In genomic region chr2:229340086-229340760, GRCh38 we compare ENCODE assay signal across 21 cellular contexts.
DNase-seq lines count a peak whose midpoint lies in the region; ATAC-seq and TF ChIP-seq lines count a peak whose summit lies in the region.
"Had no signal": no experiment of that assay in that cellular context is flagged by ENCODE, and none has a peak within 500 bp of the region (broad histone marks: within the 10 kb centered on the region; RNA-seq: fewer than 3 reads in every experiment).

No MANE protein-coding gene starts in this region.

- H3K9ac ChIP-seq in IMR-90 (ENCODE audit: low read depth, low read length) (no peak overlapping the region), smooth muscle cell (ENCODE audit: low read depth) (no peak overlapping the region)

- no peak overlapping the region for H3K18ac ChIP-seq in IMR-90 (ENCODE audit: low read depth, low read length)

- no peak overlapping the region for H2BK20ac ChIP-seq in IMR-90 (ENCODE audit: low read depth, low read length)

- 100% methylated on average over 1 of the region's 8 CpGs; no CpG with 5 or more reads in 1 of the 2 experiments for WGBS in IMR-90 (ENCODE audit: extremely low coverage in 2 of 2, insufficient read length in 1 of 2), 2 experiments
- WGBS in smooth muscle cell (ENCODE audit: low lambda C conversion rate): 69% methylated on average over 8 of the region's 8 CpGs

- no peak overlapping the region for H4K91ac ChIP-seq in IMR-90 (ENCODE audit: insufficient read depth, low read depth, low read length)

- no peak overlapping the region for H3K27ac Mint-ChIP-seq in stimulated activated naive B cell treated with anti-CD40 and anti-IgM and Interleukin-4, amounts not matched to agents 10 μg/mL and 1 μg/mL and 100 μg/mL, for 72 hours
- H3K27ac Mint-ChIP-seq: activated naive CD4-positive, alpha-beta T cell treated with anti-CD3 and anti-CD28 coated beads, Interleukin-2, amount 50 U/mL, for 72 hours; activated T-cell treated with anti-CD3 and anti-CD28 coated beads, Interleukin-2, amount 50 U/mL, for 72 hours; stimulated activated naive CD8-positive, alpha-beta T cell treated with anti-CD3 and anti-CD28 coated beads, Interleukin-15, amount 100 ng/mL, for 72 hours had no signal

- no peaks in the 10 kb centered on the region for H3K79me2 ChIP-seq in smooth muscle cell (ENCODE audit: low read depth)

- BruUV-seq in IMR-90 (replicated peaks; lab: Mats Ljungman, UMichigan): no TSS peak

- H4K5ac ChIP-seq in IMR-90 (ENCODE audit: low read depth, low read length): no peak overlapping the region

- H3F3A ChIP-seq in smooth muscle cell (ENCODE audit: low read depth): peaks cover 3% of the 10 kb centered on the region

- H2AFZ ChIP-seq in IMR-90 (replicated peaks; ENCODE audit: low read length, poor library complexity) (no peak overlapping the region), smooth muscle cell (ENCODE audit: low read depth) (no peak overlapping the region)

- H3K4me3 Mint-ChIP-seq in stimulated activated naive B cell treated with anti-CD40 and anti-IgM and Interleukin-4, amounts not matched to agents 10 μg/mL and 1 μg/mL and 100 μg/mL, for 72 hours: no peak overlapping the region
- H3K4me3 Mint-ChIP-seq: activated T-cell treated with anti-CD3 and anti-CD28 coated beads, Interleukin-2, amount 50 U/mL, for 72 hours; stimulated activated naive CD8-positive, alpha-beta T cell treated with anti-CD3 and anti-CD28 coated beads, Interleukin-15, amount 100 ng/mL, for 72 hours had no signal

- no peaks in the 10 kb centered on the region for H3K4me1 Mint-ChIP-seq in stimulated activated naive B cell treated with anti-CD40 and anti-IgM and Interleukin-4, amounts not matched to agents 10 μg/mL and 1 μg/mL and 100 μg/mL, for 72 hours
- H3K4me1 Mint-ChIP-seq: stimulated activated naive CD8-positive, alpha-beta T cell treated with anti-CD3 and anti-CD28 coated beads, Interleukin-15, amount 100 ng/mL, for 72 hours had no signal

- peaks cover 6 to 17% of the 10 kb centered on the region in 2 donors for H3K27me3 Mint-ChIP-seq in stimulated activated naive B cell treated with anti-CD40 and anti-IgM and Interleukin-4, amounts not matched to agents 10 μg/mL and 1 μg/mL and 100 μg/mL, for 72 hours
- H3K27me3 Mint-ChIP-seq: stimulated activated naive CD8-positive, alpha-beta T cell treated with anti-CD3 and anti-CD28 coated beads, Interleukin-15, amount 100 ng/mL, for 72 hours had no signal

- no peak overlapping the region for H3K23ac ChIP-seq in IMR-90 (ENCODE audit: low read depth, low read length)

- no peak for TF ChIP-seq RAD21 in IMR-90 (IDR thresholded peaks at IDR 0.05; ENCODE audit: low read length)

- H3K36me3 ChIP-seq in IMR-90 (ENCODE audit: control insufficient read depth, insufficient read depth, low read length) (no peaks in the 10 kb centered on the region), smooth muscle cell (ENCODE audit: low read depth) (no peaks in the 10 kb centered on the region), BE2C (no peaks in the 10 kb centered on the region)
- H3K36me3 ChIP-seq: brain microvascular endothelial cell, right atrium auricular region, upper lobe of left lung had no signal

- no peaks in the 10 kb centered on the region for H3K9me1 ChIP-seq in IMR-90 (ENCODE audit: insufficient read depth, low read length)

- CTCF ChIA-PET in IMR-90 (lab: Yijun Ruan, JAX): no interaction called here

- no peaks in the 10 kb centered on the region for H3K36me3 Mint-ChIP-seq in stimulated activated naive B cell treated with anti-CD40 and anti-IgM and Interleukin-4, amounts not matched to agents 10 μg/mL and 1 μg/mL and 100 μg/mL, for 72 hours
- H3K36me3 Mint-ChIP-seq: activated naive CD4-positive, alpha-beta T cell treated with anti-CD3 and anti-CD28 coated beads, Interleukin-2, amount 50 U/mL, for 72 hours had no signal

- no peak overlapping the region for H3K4ac ChIP-seq in IMR-90 (ENCODE audit: low read depth, low read length)

- H3K27me3 ChIP-seq in IMR-90 (ENCODE audit: control insufficient read depth, insufficient read depth, low read length): no peaks in the 10 kb centered on the region
- H3K27me3 ChIP-seq in smooth muscle cell (ENCODE audit: low read depth): no peaks in the 10 kb centered on the region
- H3K27me3 ChIP-seq in BE2C: no peaks in the 10 kb centered on the region
- H3K27me3 ChIP-seq: brain microvascular endothelial cell, foreskin keratinocyte, right atrium auricular region, upper lobe of left lung had no signal

- H3K56ac ChIP-seq in IMR-90 (ENCODE audit: extremely low read depth, insufficient read depth, low read length): no peak overlapping the region

- POLR2A ChIA-PET in IMR-90 (lab: Charles Lee; ENCODE audit: unreplicated experiment): no interaction called here

- 0 out of 2 replicates have a peak, but pooled peaks have one; percentile 17 for ATAC-seq in IMR-90 (ENCODE audit: low read depth)
- ATAC-seq in stimulated activated naive B cell treated with anti-CD40 and anti-IgM and Interleukin-4, amounts not matched to agents 10 μg/mL and 1 μg/mL and 100 μg/mL, for 72 hours (replicated peaks): no peak
- ATAC-seq: activated naive CD4-positive, alpha-beta T cell treated with anti-CD3 and anti-CD28 coated beads, Interleukin-2, amount 50 U/mL, for 72 hours; activated T-cell treated with anti-CD3 and anti-CD28 coated beads, Interleukin-2, amount 50 U/mL, for 72 hours; foreskin keratinocyte; stimulated activated naive CD8-positive, alpha-beta T cell treated with anti-CD3 and anti-CD28 coated beads, Interleukin-15, amount 100 ng/mL, for 72 hours had no signal

- no peak overlapping the region for H2BK5ac ChIP-seq in IMR-90 (ENCODE audit: low read depth, low read length, poor library complexity, severe bottlenecking)

- intact Hi-C loops in IMR-90 (cut with micrococcal nuclease): no loop called here

- H2AK5ac ChIP-seq in IMR-90 (ENCODE audit: low read depth, low read length): no peak overlapping the region

- peak; percentile 77 for DNase-seq in ELR (ENCODE audit: low read depth)
- DNase-seq in IMR-90: peak; percentile 15
- DNase-seq in choroid plexus epithelial cell (ENCODE audit: low read depth): peak; percentile 73
- no peak for DNase-seq in smooth muscle cell (lab: John Stamatoyannopoulos, UW; ENCODE audit: unreplicated experiment)
- no peak for DNase-seq in stimulated activated naive B cell treated with anti-CD40 and anti-IgM and Interleukin-4, amounts not matched to agents 10 μg/mL and 1 μg/mL and 100 μg/mL, for 72 hours
- DNase-seq in BE2C: no peak
- no peak for DNase-seq in cerebellar nuclear complex (lab: John Stamatoyannopoulos, UW)
- DNase-seq: activated T-cell treated with anti-CD3 and anti-CD28 coated beads, Interleukin-2, amount 50 U/mL, for 72 hours; brain microvascular endothelial cell; cortex of kidney; foreskin keratinocyte; hippocampal formation; NCI-H1436; NCI-H2171; NCI-H526 treated with DMSO at 0.1 percent for 48 hours; SIG-M5; stimulated activated naive CD8-positive, alpha-beta T cell treated with anti-CD3 and anti-CD28 coated beads, Interleukin-15, amount 100 ng/mL, for 72 hours had no signal

- no peak overlapping the region for H2BK15ac ChIP-seq in IMR-90 (ENCODE audit: low read depth, low read length)

- H3K4me3 ChIP-seq in IMR-90 (ENCODE audit: insufficient read depth, low read depth, low read length): no peak overlapping the region
- no peak overlapping the region for H3K4me3 ChIP-seq in choroid plexus epithelial cell (ENCODE audit: low read depth, low read length)
- H3K4me3 ChIP-seq in smooth muscle cell: no peak overlapping the region
- no peak overlapping the region for H3K4me3 ChIP-seq in BE2C (ENCODE audit: low read depth, low read length)
- H3K4me3 ChIP-seq: lung, right atrium auricular region, upper lobe of left lung had no signal

- H3K4me2 ChIP-seq in IMR-90 (ENCODE audit: low read depth, low read length) (no peak overlapping the region), smooth muscle cell (no peak overlapping the region)

- no peak overlapping the region for H2BK120ac ChIP-seq in IMR-90 (ENCODE audit: low read depth, low read length)

- dilution Hi-C loops in IMR-90 (cut with HindIII; ENCODE audit: low sequenced_read_pairs, unreplicated experiment): no loop called here

- H3K14ac ChIP-seq in IMR-90 (replicated peaks; ENCODE audit: low read depth, low read length): no peak overlapping the region

- no peaks in the 10 kb centered on the region for H4K20me1 ChIP-seq in IMR-90 (ENCODE audit: insufficient read depth, low read length)
- no peaks in the 10 kb centered on the region for H4K20me1 ChIP-seq in smooth muscle cell (ENCODE audit: low read depth)

- no peak overlapping the region for H2AK9ac ChIP-seq in IMR-90 (replicated peaks; ENCODE audit: low read depth, low read length, poor library complexity)

- no peak for TF ChIP-seq POLR2A in IMR-90 (IDR thresholded peaks at IDR 0.05; ENCODE audit: low read depth, low read length)

- no peak overlapping the region for H4K8ac ChIP-seq in IMR-90 (ENCODE audit: low read depth in 2 of 2, low read length in 2 of 2)

- H3K9me3 ChIP-seq in IMR-90 (ENCODE audit: control insufficient read depth, insufficient read depth, low read length): peaks cover 9% of the 10 kb centered on the region; the same call in 1 of the 2 replicates
- no peaks in the 10 kb centered on the region for H3K9me3 ChIP-seq in smooth muscle cell (replicated peaks; ENCODE audit: low read depth)
- no peaks in the 10 kb centered on the region for H3K9me3 ChIP-seq in BE2C
- H3K9me3 ChIP-seq: right atrium auricular region, upper lobe of left lung had no signal

- no peaks in the 10 kb centered on the region for H3K9me3 Mint-ChIP-seq in stimulated activated naive B cell treated with anti-CD40 and anti-IgM and Interleukin-4, amounts not matched to agents 10 μg/mL and 1 μg/mL and 100 μg/mL, for 72 hours
- H3K9me3 Mint-ChIP-seq: activated naive CD4-positive, alpha-beta T cell treated with anti-CD3 and anti-CD28 coated beads, Interleukin-2, amount 50 U/mL, for 72 hours; activated T-cell treated with anti-CD3 and anti-CD28 coated beads, Interleukin-2, amount 50 U/mL, for 72 hours; stimulated activated naive CD8-positive, alpha-beta T cell treated with anti-CD3 and anti-CD28 coated beads, Interleukin-15, amount 100 ng/mL, for 72 hours had no signal

- no peaks in the 10 kb centered on the region for H3K79me1 ChIP-seq in IMR-90 (ENCODE audit: low read depth in 1 of 2, low read length in 2 of 2)

- TF ChIP-seq CTCF in IMR-90 (conservative IDR thresholded peaks at IDR 0.05; ENCODE audit: low read depth, low read length): no peak
- no peak for TF ChIP-seq CTCF in choroid plexus epithelial cell (conservative IDR thresholded peaks at IDR 0.05; ENCODE audit: low read depth, low read length)
- no peak for TF ChIP-seq CTCF in smooth muscle cell (IDR thresholded peaks at IDR 0.05; ENCODE audit: borderline replicate concordance, insufficient read depth, poor library complexity, severe bottlenecking)
- TF ChIP-seq CTCF in BE2C (IDR thresholded peaks at IDR 0.05; ENCODE audit: low read depth, low read length): no peak

- in situ Hi-C loops in IMR-90 (cut with MboI; ENCODE audit: low sequenced_read_pairs): no loop called here

- H3K27ac ChIP-seq in IMR-90 (ENCODE audit: insufficient read depth, low read length) (no peak overlapping the region), smooth muscle cell (ENCODE audit: low read depth) (peak overlapping the region; percentile 61)
- H3K27ac ChIP-seq: brain microvascular endothelial cell, foreskin keratinocyte, right atrium auricular region, upper lobe of left lung had no signal

- H3K4me1 ChIP-seq in IMR-90 (ENCODE audit: control insufficient read depth, insufficient read depth, low read length) (no peaks in the 10 kb centered on the region), smooth muscle cell (ENCODE audit: low read depth) (no peaks in the 10 kb centered on the region), BE2C (no peaks in the 10 kb centered on the region)
- H3K4me1 ChIP-seq: right atrium auricular region, upper lobe of left lung had no signal

Comparison
In these comparisons a context has a peak if more than half of its experiments do, and no peak if none do; other contexts are left out.
1. DNase-seq: peak in ELR (single experiment), IMR-90 (single experiment) and choroid plexus epithelial cell (single experiment); none in smooth muscle cell (single experiment), stimulated activated naive B cell treated with anti-CD40 and anti-IgM and Interleukin-4, amounts not matched to agents 10 μg/mL and 1 μg/mL and 100 μg/mL, for 72 hours (single experiment), BE2C (single experiment) and cerebellar nuclear complex (0 of 2).